9 cellular contexts compared by ENCODE assay signal in the genomic region with DNA sequence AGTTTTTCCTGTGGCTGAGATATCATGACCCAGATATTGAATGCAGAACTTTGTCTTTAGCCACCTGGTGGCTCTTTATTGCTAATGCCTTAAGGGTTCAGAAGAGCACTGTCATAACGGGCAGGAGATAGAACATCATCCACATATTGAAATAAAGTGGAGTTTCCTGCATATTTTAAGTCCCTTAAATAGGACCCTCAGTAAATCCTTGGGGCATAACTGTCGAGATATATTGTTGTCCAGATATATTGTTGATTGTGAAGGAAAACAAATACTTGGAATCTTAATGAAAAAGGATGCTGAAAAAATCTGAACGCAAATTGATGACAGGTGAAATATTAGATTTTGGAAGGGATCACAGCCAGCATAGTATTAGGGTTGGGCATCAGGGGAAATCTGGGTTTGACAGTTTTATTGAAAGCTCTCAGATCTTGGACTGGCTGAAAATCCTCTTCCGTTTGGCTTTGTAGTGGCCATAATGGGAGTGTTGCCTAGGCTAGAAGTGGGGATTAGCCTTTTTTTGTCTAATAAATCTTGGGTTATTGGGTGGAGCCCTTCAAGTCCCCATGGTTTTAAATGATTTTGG. TPM values are rescaled to one million over a fixed set of nuclear protein-coding genes. Genes with fewer than 3 reads are reported as not detected.
A peak's percentile ranks its signal among the peaks of the same experiment; 100 is the strongest.
DNase-seq lines count a peak whose midpoint lies in the region; ATAC-seq, FAIRE-seq and TF ChIP-seq lines count a peak whose summit lies in the region.
"Had no signal": no experiment of that assay in that cellular context is flagged by ENCODE, and none has a peak within 500 bp of the region (broad histone marks: within the 10 kb centered on the region; RNA-seq: fewer than 3 reads in every experiment).

No MANE protein-coding gene starts in this region.

- H4K20me1 ChIP-seq in HCT116 (ENCODE audit: insufficient read depth) = no peaks in the 10 kb centered on the region

- H3K4me1 Mint-ChIP-seq in activated CD4-positive, alpha-beta T cell treated with anti-CD3 and anti-CD28 coated beads for 36 hours = peaks cover 3% of the 10 kb centered on the region
- peaks cover 10% of the 10 kb centered on the region for H3K4me1 Mint-ChIP-seq in endodermal cell
- H3K4me1 Mint-ChIP-seq in activated naive CD8-positive, alpha-beta T cell treated with anti-CD3 and anti-CD28 coated beads, Interleukin-2, amount 50 U/mL, for 24 hours = peaks cover 11% of the 10 kb centered on the region

- H3K36me3 Mint-ChIP-seq in activated CD4-positive, alpha-beta T cell treated with anti-CD3 and anti-CD28 coated beads for 36 hours (ENCODE audit: low read depth) = no peaks in the 10 kb centered on the region
- H3K36me3 Mint-ChIP-seq in endodermal cell (ENCODE audit: low read depth) = no peaks in the 10 kb centered on the region
- peaks cover 4% of the 10 kb centered on the region for H3K36me3 Mint-ChIP-seq in activated naive CD8-positive, alpha-beta T cell treated with anti-CD3 and anti-CD28 coated beads, Interleukin-2, amount 50 U/mL, for 24 hours (ENCODE audit: low read depth)

- H3K36me3 ChIP-seq in HCT116 (ENCODE audit: control insufficient read depth in 1 of 2, insufficient read depth in 2 of 2, low read length in 2 of 2) (no peaks in the 10 kb centered on the region), endodermal cell (ENCODE audit: control insufficient read depth, insufficient read depth, low read length) (no peaks in the 10 kb centered on the region), small intestine (ENCODE audit: control insufficient read depth in 2 of 2, insufficient read depth in 2 of 2, low read length in 2 of 2) (no peaks in the 10 kb centered on the region)

- TF ChIP-seq RAD21 in HCT116 (IDR thresholded peaks at IDR 0.05; ENCODE audit: low read depth) = peak; percentile 41; the same call in 1 of the 2 replicates

- peaks cover 58% of the 10 kb centered on the region for H3K27me3 Mint-ChIP-seq in activated CD4-positive, alpha-beta T cell treated with anti-CD3 and anti-CD28 coated beads for 36 hours
- peaks cover 26% of the 10 kb centered on the region for H3K27me3 Mint-ChIP-seq in endodermal cell (ENCODE audit: insufficient read depth)
- peaks cover 67% of the 10 kb centered on the region for H3K27me3 Mint-ChIP-seq in activated naive CD8-positive, alpha-beta T cell treated with anti-CD3 and anti-CD28 coated beads, Interleukin-2, amount 50 U/mL, for 24 hours

- peaks cover 9% of the 10 kb centered on the region for H3K27me3 ChIP-seq in HCT116 (ENCODE audit: insufficient read depth, low read length)
- peaks cover 11% of the 10 kb centered on the region for H3K27me3 ChIP-seq in endodermal cell (ENCODE audit: control insufficient read depth, insufficient read depth, low read length, poor library complexity, severe bottlenecking)
- H3K27me3 ChIP-seq in small intestine (ENCODE audit: control insufficient read depth in 2 of 2, insufficient read depth in 2 of 2, low read length in 2 of 2) = peaks cover 0 to 30% of the 10 kb centered on the region in 2 donors

- no peak overlapping the region for H3K4me3 ChIP-seq in HCT116 (replicated peaks in 1 of 2; ENCODE audit: low read depth in 1 of 2, low read length in 2 of 2)
- no peak overlapping the region for H3K4me3 ChIP-seq in endodermal cell (ENCODE audit: low read length)
- no peak overlapping the region for H3K4me3 ChIP-seq in small intestine (ENCODE audit: low read depth in 1 of 2, low read length in 2 of 2)

- H3K9ac ChIP-seq in HCT116 (ENCODE audit: low read length) (no peak overlapping the region), endodermal cell (ENCODE audit: extremely low read depth, low read length, poor library complexity, severe bottlenecking) (no peak overlapping the region)

- no TSS peak for BruUV-seq in HCT116 (replicated peaks; lab: Mats Ljungman, UMichigan)

- H3K27ac Mint-ChIP-seq in activated CD4-positive, alpha-beta T cell treated with anti-CD3 and anti-CD28 coated beads for 36 hours = no peak overlapping the region
- no peak overlapping the region for H3K27ac Mint-ChIP-seq in endodermal cell
- H3K27ac Mint-ChIP-seq in activated naive CD8-positive, alpha-beta T cell treated with anti-CD3 and anti-CD28 coated beads, Interleukin-2, amount 50 U/mL, for 24 hours = no peak overlapping the region

- 86 to 89% methylated on average over 4 of the region's 4 CpGs for WGBS in endodermal cell (ENCODE audit: insufficient coverage in 1 of 2, insufficient read length in 1 of 2), 2 experiments
- WGBS in small intestine, 3 donors = 29 to 34% (median 33%) methylated on average over 4 of the region's 4 CpGs

- no peak overlapping the region for H3K27ac ChIP-seq in HCT116 (ENCODE audit: low read depth, low read length)
- no peak overlapping the region for H3K27ac ChIP-seq in endodermal cell (ENCODE audit: low read depth, low read length)
- no peak overlapping the region for H3K27ac ChIP-seq in small intestine (ENCODE audit: low read depth in 1 of 2, low read length in 1 of 2)

- no peaks in the 10 kb centered on the region for H3K9me2 ChIP-seq in HCT116 (ENCODE audit: insufficient read depth)

- H3K79me2 ChIP-seq in HCT116 (ENCODE audit: insufficient read depth, low read length) = no peaks in the 10 kb centered on the region

- H2AFZ ChIP-seq in HCT116 (ENCODE audit: low read depth, low read length, poor library complexity, severe bottlenecking) = no peak overlapping the region

- intact Hi-C loops in activated CD4-positive, alpha-beta T cell treated with anti-CD3 and anti-CD28 coated beads for 36 hours (cut with DNase I, micrococcal nuclease) = loop anchor here in 1 of 2 experiments (5.0 kb wide), 1 partner anchor 98 kb away; no protein-coding TSS in a partner anchor
- intact Hi-C loops in HCT116 (cut with micrococcal nuclease) = loop anchor here (2.0 to 10.0 kb wide), 2 partner anchors 96 to 256 kb away; no protein-coding TSS in a partner anchor

- H3K9me3 ChIP-seq in HCT116 (ENCODE audit: control insufficient read depth in 1 of 2, insufficient read depth in 1 of 2, low read depth in 1 of 2, low read length in 2 of 2) (no peaks in the 10 kb centered on the region), endodermal cell (ENCODE audit: control insufficient read depth, low read length) (no peaks in the 10 kb centered on the region), small intestine (ENCODE audit: control insufficient read depth, low read depth) (no peaks in the 10 kb centered on the region)

- DNase-seq in activated CD4-positive, alpha-beta T cell treated with anti-CD3 and anti-CD28 coated beads for 36 hours = no peak
- no peak for DNase-seq in activated CD4-positive, alpha-beta T cell treated with anti-CD3 and anti-CD28 coated beads, Interleukin-2, amount 50 U/mL, for 48 hours
- DNase-seq in HCT116 (ENCODE audit: low read depth, low spot score) (no peak), NCI-H2107 treated with DMSO at 0.1 percent for 48 hours (lab: John Stamatoyannopoulos, UW; ENCODE audit: unreplicated experiment) (peak; percentile 19), endodermal cell (no peak), small intestine (peak; percentile 18)
- DNase-seq in activated naive CD8-positive, alpha-beta T cell treated with anti-CD3 and anti-CD28 coated beads, Interleukin-2, amount 50 U/mL, for 24 hours = no peak
- no peak for DNase-seq in activated effector memory CD4-positive, alpha-beta T cell treated with Interleukin-2 at 50 U/mL for 16 hours

- no peak overlapping the region for H3K4me2 ChIP-seq in HCT116 (ENCODE audit: low read length)

- POLR2A ChIA-PET in activated CD4-positive, alpha-beta T cell treated with anti-CD3 and anti-CD28 coated beads for 36 hours (lab: Charles Lee) = no interaction called here
- POLR2A ChIA-PET in HCT116 (lab: Charles Lee) = no interaction called here

- no peak overlapping the region for H3K4me3 Mint-ChIP-seq in activated CD4-positive, alpha-beta T cell treated with anti-CD3 and anti-CD28 coated beads for 36 hours
- no peak overlapping the region for H3K4me3 Mint-ChIP-seq in endodermal cell
- H3K4me3 Mint-ChIP-seq in activated naive CD8-positive, alpha-beta T cell treated with anti-CD3 and anti-CD28 coated beads, Interleukin-2, amount 50 U/mL, for 24 hours = no peak overlapping the region

- TF ChIP-seq CTCF in HCT116 (IDR thresholded peaks at IDR 0.05 in 2 of 3, conservative IDR thresholded peaks at IDR 0.05 in 1 of 3; ENCODE audit: borderline replicate concordance in 1 of 3, insufficient read depth in 1 of 3, low read depth in 2 of 3, low read length in 2 of 3) (peak; percentile 28 to 60 (median 57); a peak in 5 of 6 replicates), endodermal cell (conservative IDR thresholded peaks at IDR 0.05) (peak; percentile 76)

- TF ChIP-seq POLR2A in HCT116 (IDR thresholded peaks at IDR 0.05; ENCODE audit: borderline replicate concordance, extremely low read depth, insufficient read depth, insufficient read length) = no peak

- no peak for FAIRE-seq in small intestine (lab: Jason Lieb, UNC)
- FAIRE-seq: colon had no signal

- H3K4me1 ChIP-seq in HCT116 (ENCODE audit: control insufficient read depth in 1 of 2, insufficient read depth in 2 of 2, low read length in 2 of 2) (no peaks in the 10 kb centered on the region), endodermal cell (ENCODE audit: control insufficient read depth, insufficient read depth, low read length) (no peaks in the 10 kb centered on the region), small intestine (ENCODE audit: control insufficient read depth in 2 of 2, insufficient read depth in 1 of 2, low read depth in 1 of 2, low read length in 1 of 2) (no peaks in the 10 kb centered on the region)

- ATAC-seq in activated CD4-positive, alpha-beta T cell treated with anti-CD3 and anti-CD28 coated beads for 36 hours = peak; percentile 78
- peak; percentile 89 for ATAC-seq in HCT116
- ATAC-seq in activated naive CD8-positive, alpha-beta T cell treated with anti-CD3 and anti-CD28 coated beads, Interleukin-2, amount 50 U/mL, for 24 hours = no peak

- CTCF ChIA-PET in activated CD4-positive, alpha-beta T cell treated with anti-CD3 and anti-CD28 coated beads for 36 hours (lab: Charles Lee) = interaction anchor here (0.9 kb wide), 1 partner anchor 21 kb away, joined by 3 read pairs; no protein-coding TSS in a partner anchor
- CTCF ChIA-PET in HCT116 (lab: Charles Lee) = interaction anchor here (1.8 kb wide), 1 partner anchor 256 kb away, joined by 6 read pairs; no protein-coding TSS in a partner anchor

- RAD21 ChIA-PET in HCT116 (lab: Charles Lee; ENCODE audit: low non-redundant PET in 1 of 2, low total read pairs in 2 of 2, uncharacterized antibody in 2 of 2, unreplicated experiment in 2 of 2) = no interaction called here

- no peaks in the 10 kb centered on the region for H3K9me3 Mint-ChIP-seq in activated CD4-positive, alpha-beta T cell treated with anti-CD3 and anti-CD28 coated beads for 36 hours (ENCODE audit: low read depth)
- no peaks in the 10 kb centered on the region for H3K9me3 Mint-ChIP-seq in endodermal cell
- no peaks in the 10 kb centered on the region for H3K9me3 Mint-ChIP-seq in activated naive CD8-positive, alpha-beta T cell treated with anti-CD3 and anti-CD28 coated beads, Interleukin-2, amount 50 U/mL, for 24 hours

RNA-seq across cellular contexts. Expression of a gene that starts 13.9 kb away (rescaled TPM):
- 10 to 100 TPM; 11.7 to 13.4 TPM for total RNA-seq in activated CD4-positive, alpha-beta T cell treated with anti-CD3 and anti-CD28 coated beads for 36 hours
- total RNA-seq in HCT116 (2021; ENCODE audit: unreplicated experiment) (9.2 TPM), endodermal cell (10 to 100 TPM; 14.1 to 27.0 TPM)
- 2.0 and 2.2 TPM in 2 replicates for polyA plus RNA-seq in HCT116 (2012)
- 17.0 TPM for polyA plus RNA-seq in endodermal cell (2013, experiment 1 of 2)
- 17.5 TPM for polyA plus RNA-seq in endodermal cell (2013, experiment 2 of 2)
- under 1 TPM; 0.22 to 0.98 (median 0.27) TPM for polyA plus RNA-seq in small intestine

Comparison
In these comparisons a context has a peak if more than half of its experiments do, and no peak if none do; other contexts are left out.
1. DNase-seq: peak in NCI-H2107 treated with DMSO at 0.1 percent for 48 hours (single experiment) and small intestine (single experiment); none in activated CD4-positive, alpha-beta T cell treated with anti-CD3 and anti-CD28 coated beads for 36 hours (single experiment), activated CD4-positive, alpha-beta T cell treated with anti-CD3 and anti-CD28 coated beads, Interleukin-2, amount 50 U/mL, for 48 hours (0 of 2), HCT116 (single experiment), endodermal cell (single experiment), activated naive CD8-positive, alpha-beta T cell treated with anti-CD3 and anti-CD28 coated beads, Interleukin-2, amount 50 U/mL, for 24 hours (single experiment) and activated effector memory CD4-positive, alpha-beta T cell treated with Interleukin-2 at 50 U/mL for 16 hours (single experiment).